1 cellular context compared by ENCODE assay signal in genomic region chr10:72354356-72355213, GRCh38.
A peak's percentile ranks its signal among the peaks of the same experiment; 100 is the strongest.
TF ChIP-seq lines count a peak whose summit lies in the region.

DNAJB12 (minus strand) TSS chr10:72354919; CDS start chr10:72354897, 22 bp downstream.

TF ChIP-seq in HepG2, 621 proteins besides CTCF, POLR2A, EP300 and RAD21 (continued from another document and continues in another):
- peak; percentile 54; the same call in 1 of the 2 replicates for TF ChIP-seq ZNF280D (CRISPR knock-in tag; IDR thresholded peaks at IDR 0.05)
- no peak for TF ChIP-seq ATF7 (IDR thresholded peaks at IDR 0.05)
- peak; percentile 71; the same call in 1 of the 2 replicates for TF ChIP-seq ATF7 (CRISPR knock-in tag; IDR thresholded peaks at IDR 0.05)
- peak; percentile 95 for TF ChIP-seq RBM39 (IDR thresholded peaks at IDR 0.05; ENCODE audit: low read depth, low read length, poor library complexity, severe bottlenecking)
- no peak for TF ChIP-seq FOSL2 (CRISPR knock-in tag; IDR thresholded peaks at IDR 0.05)
- peak; percentile 81 for TF ChIP-seq SRSF1 (optimal IDR thresholded peaks at IDR 0.05; ENCODE audit: low read depth, low read length)
- TF ChIP-seq ZNF451 (CRISPR knock-in tag; IDR thresholded peaks at IDR 0.05): no peak
- TF ChIP-seq MNT (IDR thresholded peaks at IDR 0.05): peak; percentile 26; the same call in 1 of the 2 replicates
- peak; percentile 72 for TF ChIP-seq ZNF691 (CRISPR knock-in tag; IDR thresholded peaks at IDR 0.05; ENCODE audit: borderline replicate concordance, low read depth)
- peak; percentile 100 for TF ChIP-seq POGK (CRISPR knock-in tag; conservative IDR thresholded peaks at IDR 0.05)
- peak; percentile 93 for TF ChIP-seq SALL1 (CRISPR knock-in tag; IDR thresholded peaks at IDR 0.05)
- peak; percentile 78 for TF ChIP-seq ZBTB25 (CRISPR knock-in tag; IDR thresholded peaks at IDR 0.05)
- 0 out of 2 replicates have a peak, but pooled peaks have one; percentile 33 for TF ChIP-seq RELA (CRISPR knock-in tag; IDR thresholded peaks at IDR 0.05)
- TF ChIP-seq HHEX (CRISPR knock-in tag; IDR thresholded peaks at IDR 0.05): no peak
- TF ChIP-seq HNF1A (IDR thresholded peaks at IDR 0.05; ENCODE audit: low read depth): 0 out of 2 replicates have a peak, but pooled peaks have one; percentile 13
- TF ChIP-seq HNF1A (CRISPR knock-in tag; IDR thresholded peaks at IDR 0.05; ENCODE audit: borderline replicate concordance): peak; percentile 88
- TF ChIP-seq SMARCC2 (IDR thresholded peaks at IDR 0.05): 0 out of 2 replicates have a peak, but pooled peaks have one; percentile 8
- peak; percentile 96 for TF ChIP-seq RBFOX2 (IDR thresholded peaks at IDR 0.05; ENCODE audit: low read depth, low read length)
- peak; percentile 50; the same call in 1 of the 2 replicates for TF ChIP-seq ZNF317 (CRISPR knock-in tag; IDR thresholded peaks at IDR 0.05)
- TF ChIP-seq DNMT3B (CRISPR knock-in tag; conservative IDR thresholded peaks at IDR 0.05): peak; percentile 53; the same call in 1 of the 2 replicates
- TF ChIP-seq POLR2AphosphoS5 (IDR thresholded peaks at IDR 0.05; ENCODE audit: low read depth, low read length): peak; percentile 82
- TF ChIP-seq IRX3 (CRISPR knock-in tag; IDR thresholded peaks at IDR 0.05; ENCODE audit: borderline replicate concordance, low read depth): peak; percentile 30; the same call in 1 of the 2 replicates
- peak; percentile 84; the same call in 1 of the 2 replicates for TF ChIP-seq HINFP (CRISPR knock-in tag; IDR thresholded peaks at IDR 0.05; ENCODE audit: low read depth)
- peak; percentile 76 for TF ChIP-seq ELF4 (CRISPR knock-in tag; IDR thresholded peaks at IDR 0.05; ENCODE audit: borderline replicate concordance)
- TF ChIP-seq KMT2B (CRISPR knock-in tag; IDR thresholded peaks at IDR 0.05): peak; percentile 91
- peak; percentile 85; the same call in 1 of the 2 replicates for TF ChIP-seq ZBTB4 (CRISPR knock-in tag; IDR thresholded peaks at IDR 0.05; ENCODE audit: borderline replicate concordance)
- peak; percentile 88 for TF ChIP-seq TARDBP (CRISPR knock-in tag; IDR thresholded peaks at IDR 0.05)
- TF ChIP-seq PHF8 (CRISPR knock-in tag; IDR thresholded peaks at IDR 0.05): peak; percentile 96
- peak; percentile 76 for TF ChIP-seq MEIS2 (CRISPR knock-in tag; IDR thresholded peaks at IDR 0.05)
- TF ChIP-seq ZNF468 (CRISPR knock-in tag; IDR thresholded peaks at IDR 0.05): no peak
- TF ChIP-seq PBX3 (CRISPR knock-in tag; IDR thresholded peaks at IDR 0.05; ENCODE audit: borderline replicate concordance): no peak
- peak; percentile 61; the same call in 1 of the 2 replicates for TF ChIP-seq CHD2 (IDR thresholded peaks at IDR 0.05; ENCODE audit: low read depth, low read length)
- TF ChIP-seq ZNF484 (CRISPR knock-in tag; IDR thresholded peaks at IDR 0.05; ENCODE audit: borderline replicate concordance, low read depth): no peak
- TF ChIP-seq ZNF660 (CRISPR knock-in tag; IDR thresholded peaks at IDR 0.05; ENCODE audit: borderline replicate concordance, low read depth): no peak
- TF ChIP-seq REL (CRISPR knock-in tag; conservative IDR thresholded peaks at IDR 0.05): peak; percentile 79; the same call in 1 of the 2 replicates
- TF ChIP-seq ZC3H13 (CRISPR knock-in tag; IDR thresholded peaks at IDR 0.05): peak; percentile 67
- TF ChIP-seq ZNF761 (CRISPR knock-in tag; conservative IDR thresholded peaks at IDR 0.05): peak; percentile 86
- TF ChIP-seq NFE2L1 (CRISPR knock-in tag; IDR thresholded peaks at IDR 0.05; ENCODE audit: borderline replicate concordance): 0 out of 2 replicates have a peak, but pooled peaks have one; percentile 55
- no peak for TF ChIP-seq ZFP36L1 (CRISPR knock-in tag; IDR thresholded peaks at IDR 0.05)
- TF ChIP-seq SIN3B (IDR thresholded peaks at IDR 0.05; ENCODE audit: low read length): peak; percentile 77
- TF ChIP-seq ZSCAN12 (CRISPR knock-in tag; IDR thresholded peaks at IDR 0.05): no peak
- TF ChIP-seq MAF1 (CRISPR knock-in tag; IDR thresholded peaks at IDR 0.05; ENCODE audit: borderline replicate concordance): 0 out of 2 replicates have a peak, but pooled peaks have one; percentile 67
